Comparison of ENCODE assay signal across 13 cellular contexts in the genomic region with DNA sequence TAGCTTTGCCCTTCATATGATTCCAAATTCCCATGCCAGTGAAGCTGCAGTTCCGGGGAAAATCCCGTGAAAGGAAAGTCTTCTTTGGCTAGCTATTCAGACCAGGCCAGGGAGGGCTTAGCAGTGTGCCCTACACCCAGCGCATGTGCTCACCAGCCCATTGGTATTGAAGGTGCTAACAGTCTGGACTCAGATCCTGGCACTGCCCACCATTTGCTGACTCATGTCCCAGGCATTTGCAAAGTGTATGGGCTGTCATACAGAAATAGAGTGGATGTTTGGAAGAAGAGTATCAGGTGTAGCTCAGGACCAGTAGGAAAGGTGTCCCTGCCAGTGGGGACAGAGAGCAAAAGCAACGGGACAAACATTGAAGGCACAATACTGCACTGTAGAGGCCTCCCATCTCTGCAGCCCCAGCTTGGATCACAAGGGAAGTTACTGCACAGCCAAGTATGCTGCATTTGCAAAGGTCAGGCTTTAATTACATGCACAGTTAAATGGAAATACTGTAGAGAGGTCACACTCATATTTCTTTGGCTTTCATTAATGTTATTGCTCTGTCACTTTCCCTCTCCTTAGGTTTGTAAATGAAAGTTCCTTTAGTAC.
DNase-seq lines count a peak whose midpoint lies in the region; ATAC-seq and TF ChIP-seq lines count a peak whose summit lies in the region.
"Had no signal": no experiment of that assay in that cellular context is flagged by ENCODE, and none has a peak within 500 bp of the region (broad histone marks: within the 10 kb centered on the region; RNA-seq: fewer than 3 reads in every experiment).

No MANE protein-coding gene starts in this region.

- WGBS in sigmoid colon, 2 donors, result 88 to 92% methylated on average over 4 of the region's 4 CpGs

- no peak overlapping the region for H3K27ac ChIP-seq in left lung
- H3K27ac ChIP-seq in sigmoid colon, result no peak overlapping the region
- H3K27ac ChIP-seq: C4-2B had no signal

- H3K4me3 ChIP-seq in left lung, result no peak overlapping the region
- no peak overlapping the region for H3K4me3 ChIP-seq in sigmoid colon

- no peak for TF ChIP-seq POLR2A in sigmoid colon (IDR thresholded peaks at IDR 0.05)

- no peak for TF ChIP-seq EP300 in Ishikawa (IDR thresholded peaks at IDR 0.05; ENCODE audit: borderline replicate concordance)
- no peak for TF ChIP-seq EP300 in sigmoid colon (IDR thresholded peaks at IDR 0.05)

- no peaks in the 10 kb centered on the region for H3K36me3 ChIP-seq in left lung
- H3K36me3 ChIP-seq in sigmoid colon, result no peaks in the 10 kb centered on the region

- TF ChIP-seq CTCF in left lung (IDR thresholded peaks at IDR 0.05) (no peak), sigmoid colon (IDR thresholded peaks at IDR 0.05) (no peak)

- H3K27me3 ChIP-seq in left lung, result no peaks in the 10 kb centered on the region
- no peaks in the 10 kb centered on the region for H3K27me3 ChIP-seq in sigmoid colon

- H3K4me1 ChIP-seq in left lung (no peaks in the 10 kb centered on the region), sigmoid colon (peaks cover 0 to 16% (median 4%) of the 10 kb centered on the region in 4 donors)

- peak; percentile 52 for ATAC-seq in left lung

- H3K9me3 ChIP-seq in left lung (no peaks in the 10 kb centered on the region), sigmoid colon (no peaks in the 10 kb centered on the region)

- DNase-seq in COLO829 (ENCODE audit: low spot score), result peak; percentile 6
- DNase-seq in astrocyte of the hippocampus (ENCODE audit: low read depth, low spot score), result peak; percentile 46
- DNase-seq in left lung, result no peak
- DNase-seq in Ammon's horn (ENCODE audit: low spot score), result no peak
- no peak for DNase-seq in DMS79 (lab: John Stamatoyannopoulos, UW)
- DNase-seq in sigmoid colon, result no peak
- DNase-seq in NOMO-1 (lab: John Stamatoyannopoulos, UW; ENCODE audit: unreplicated experiment in 2 of 2), result no peak
- DNase-seq: activated naive CD4-positive, alpha-beta T cell treated with Interleukin-2 at 50 U/mL for 16 hours; cerebellar nuclear complex; Kasumi-1; T-helper 9 cell had no signal

- intact Hi-C loops in left lung (cut with DNase I), result no loop called here
- intact Hi-C loops in sigmoid colon (cut with DNase I), result no loop called here

- TF ChIP-seq RAD21 in Ishikawa (IDR thresholded peaks at IDR 0.05; ENCODE audit: low read depth), result no peak

TF ChIP-seq in Ishikawa, 13 proteins besides CTCF, POLR2A, EP300 and RAD21:
- TF ChIP-seq NFIC (IDR thresholded peaks at IDR 0.05) (no peak), CEBPB (IDR thresholded peaks at IDR 0.05) (no peak), ZBTB7A (IDR thresholded peaks at IDR 0.05; ENCODE audit: low read depth) (no peak), REST (IDR thresholded peaks at IDR 0.05; ENCODE audit: low read depth) (no peak), TAF1 (IDR thresholded peaks at IDR 0.05; ENCODE audit: low read depth) (no peak), TEAD4 (IDR thresholded peaks at IDR 0.05) (peak; percentile 66)

Comparison
In these comparisons a context has a peak if more than half of its experiments do, and no peak if none do; other contexts are left out.
1. DNase-seq: peak in COLO829 (single experiment) and astrocyte of the hippocampus (single experiment); none in left lung (0 of 2), Ammon's horn (single experiment), DMS79 (single experiment), sigmoid colon (single experiment) and NOMO-1 (0 of 2).